Comparison of ENCODE assay signal across 21 cellular contexts in the genomic region with DNA sequence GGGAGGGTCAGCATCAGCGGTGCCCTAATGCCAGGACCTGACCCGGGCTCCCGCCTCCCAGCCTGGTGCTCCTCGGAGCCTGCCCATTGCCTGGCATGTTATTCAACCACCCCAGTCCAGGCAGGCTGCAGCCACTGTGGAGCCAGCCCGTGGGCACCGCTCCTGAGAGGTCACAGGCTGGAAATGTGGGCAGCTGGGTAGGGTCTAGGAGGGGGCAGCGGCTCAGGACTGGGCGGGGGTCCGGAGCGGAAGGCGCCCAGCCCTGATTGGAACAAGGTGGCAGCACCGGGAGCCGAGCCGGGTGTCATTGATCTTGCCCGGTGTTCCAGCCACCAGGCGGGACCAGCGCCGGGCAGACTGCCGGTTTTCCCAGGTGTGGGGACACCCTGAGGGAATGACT.
"Had no signal": no experiment of that assay in that cellular context is flagged by ENCODE, and none has a peak within 500 bp of the region (broad histone marks: within the 10 kb centered on the region; RNA-seq: fewer than 3 reads in every experiment).

No MANE protein-coding gene starts in this region.

- H3K9me3 Mint-ChIP-seq: activated naive CD4-positive, alpha-beta T cell treated with anti-CD3 and anti-CD28 coated beads, Interleukin-2, amount 50 U/mL, for 72 hours; T-helper 1 cell treated with Interleukin-12 subunit alpha and Interleukin-12 subunit beta and Interleukin-4 antibody, amounts not matched to agents 30 μg/mL and 1 μg/mL, for 36 hours had no signal

- DNase-seq: activated CD4-positive, alpha-beta T cell treated with anti-CD3 and anti-CD28 coated beads for 4 hours; activated CD4-positive, alpha-beta T cell treated with anti-CD3 and anti-CD28 coated beads, Interleukin-2, amount 50 U/mL, for 48 hours; activated CD8-positive, alpha-beta memory T cell treated with anti-CD3 and anti-CD28 coated beads, Interleukin-2, amount 50 U/mL, for 4 hours; activated effector memory CD4-positive, alpha-beta T cell treated with anti-CD3 and anti-CD28 coated beads, Interleukin-2, amount 50 U/mL, for 16 hours; activated naive CD4-positive, alpha-beta T cell treated with Interleukin-2 at 50 U/mL for 16 hours; activated T-cell treated with anti-CD3 and anti-CD28 coated beads, Interleukin-2, amount 50 U/mL, for 1 hour; adrenal gland; anterior cingulate cortex; cerebellar nuclear complex; MG63; MV-4-11; NCI-H1092 treated with DMSO at 0.1 percent for 48 hours; NCI-H1417 treated with DMSO at 0.1 percent for 48 hours; NCI-H1694; NCI-H2029; NCI-H510A treated with DMSO at 0.1 percent for 48 hours; PC-3; SHP77 treated with DMSO at 0.1 percent for 48 hours had no signal

- ATAC-seq: activated CD4-positive, CD25-positive, alpha-beta regulatory T cell treated with anti-CD3 and anti-CD28 coated beads, Interleukin-2, amount 50 U/mL, for 24 hours; activated naive CD4-positive, alpha-beta T cell treated with anti-CD3 and anti-CD28 coated beads, Interleukin-2, amount 50 U/mL, for 72 hours; PC-3 had no signal

- H3K4me3 Mint-ChIP-seq: T-helper 1 cell treated with Interleukin-12 subunit alpha and Interleukin-12 subunit beta and Interleukin-4 antibody, amounts not matched to agents 30 μg/mL and 1 μg/mL, for 36 hours had no signal
